8 cellular contexts compared by ENCODE assay signal in genomic region chr12:53757095-53757770, GRCh38. TPM values are rescaled to one million over a fixed set of nuclear protein-coding genes. Genes with fewer than 3 reads are reported as not detected.
DNase-seq lines count a peak whose midpoint lies in the region; ATAC-seq and TF ChIP-seq lines count a peak whose summit lies in the region.

No MANE protein-coding gene starts in this region.

- no peak overlapping the region for H3K27ac ChIP-seq in HL-60 (replicated peaks)
- no peak overlapping the region for H3K27ac ChIP-seq in neutrophil
- no peak overlapping the region for H3K27ac ChIP-seq in testis

- H3K4me3 ChIP-seq in Caco-2 (ENCODE audit: low read depth, low read length): no peak overlapping the region
- H3K4me3 ChIP-seq in HL-60 (replicated peaks; ENCODE audit: insufficient read depth, low read length): no peak overlapping the region
- no peak overlapping the region for H3K4me3 ChIP-seq in neutrophil (ENCODE audit: low read depth in 1 of 2, low read length in 1 of 2)
- H3K4me3 ChIP-seq in testis: no peak overlapping the region

- H3K27me3 ChIP-seq in Caco-2 (replicated peaks; ENCODE audit: control insufficient read depth, insufficient read depth, low read length): no peaks in the 10 kb centered on the region
- H3K27me3 ChIP-seq in HL-60 (ENCODE audit: insufficient read depth, poor library complexity, severe bottlenecking): peaks cover 12% of the 10 kb centered on the region
- H3K27me3 ChIP-seq in neutrophil: peaks cover 99% of the 10 kb centered on the region
- H3K27me3 ChIP-seq in testis: no peaks in the 10 kb centered on the region

- CTCF ChIA-PET in Caco-2 (lab: Charles Lee): interaction anchor here (0.5 to 2.2 kb wide), 5 partner anchors 11 to 438 kb away, joined by 4 to 15 read pairs (median 5); no protein-coding TSS in a partner anchor

- TF ChIP-seq POLR2A in testis (IDR thresholded peaks at IDR 0.05): no peak

- DNase-seq in Caco-2 (peak in 1 of 2 experiments; percentile 65), HL-60 (ENCODE audit: low read depth in 1 of 2, low spot score in 1 of 2) (peak; percentile 59 to 77), OCI-M1 (lab: John Stamatoyannopoulos, UW) (peak; percentile 88), foreskin melanocyte (peak; percentile 64), testis (peak; percentile 93)

- H3K4me1 ChIP-seq in Caco-2: no peaks in the 10 kb centered on the region
- H3K4me1 ChIP-seq in neutrophil (ENCODE audit: control insufficient read depth in 1 of 2, insufficient read depth in 1 of 2, low read depth in 1 of 2, low read length in 1 of 2): peaks cover 8 to 17% of the 10 kb centered on the region in 2 experiments
- H3K4me1 ChIP-seq in testis: peaks cover 3% of the 10 kb centered on the region

- BruUV-seq in Caco-2 (replicated peaks; lab: Mats Ljungman, UMichigan): no TSS peak

- peak; percentile 68 for ATAC-seq in GM19463 (IDR thresholded peaks at IDR 0.05; ENCODE audit: unreplicated experiment)
- ATAC-seq in activated T-helper 17 cell treated with anti-CD3 and anti-CD28 coated beads, Interleukin-2, amount 50 U/mL, for 72 hours (replicated peaks): peak; percentile 86

- no peak overlapping the region for H3K27ac Mint-ChIP-seq in Caco-2 (ENCODE audit: unreplicated experiment)
- peak overlapping the region; percentile 85 for H3K27ac Mint-ChIP-seq in activated T-helper 17 cell treated with anti-CD3 and anti-CD28 coated beads, Interleukin-2, amount 50 U/mL, for 72 hours

- no peak overlapping the region for H3K4me3 Mint-ChIP-seq in Caco-2 (ENCODE audit: unreplicated experiment)
- peak overlapping the region; percentile 75 for H3K4me3 Mint-ChIP-seq in activated T-helper 17 cell treated with anti-CD3 and anti-CD28 coated beads, Interleukin-2, amount 50 U/mL, for 72 hours

- TF ChIP-seq CTCF in Caco-2 (IDR thresholded peaks at IDR 0.05; ENCODE audit: insufficient read depth in 1 of 2, low read depth in 1 of 2, low read length in 1 of 2, severe bottlenecking in 1 of 2, unreplicated experiment in 1 of 2) (peak; percentile 72 to 76), HL-60 (IDR thresholded peaks at IDR 0.05; ENCODE audit: insufficient read depth, low read length) (peak; percentile 83), neutrophil (IDR thresholded peaks at IDR 0.05) (peak; percentile 88), testis (IDR thresholded peaks at IDR 0.05) (peak; percentile 71 to 86 (median 72))

- H3K9me3 ChIP-seq in Caco-2 (no peaks in the 10 kb centered on the region), neutrophil (no peaks in the 10 kb centered on the region), testis (no peaks in the 10 kb centered on the region)

- peaks cover 23% of the 10 kb centered on the region for H3K27me3 Mint-ChIP-seq in Caco-2 (ENCODE audit: insufficient read depth, unreplicated experiment)
- H3K27me3 Mint-ChIP-seq in activated T-helper 17 cell treated with anti-CD3 and anti-CD28 coated beads, Interleukin-2, amount 50 U/mL, for 72 hours: peaks cover 36% of the 10 kb centered on the region

- no peaks in the 10 kb centered on the region for H3K36me3 Mint-ChIP-seq in Caco-2 (ENCODE audit: insufficient read depth, unreplicated experiment)
- H3K36me3 Mint-ChIP-seq in activated T-helper 17 cell treated with anti-CD3 and anti-CD28 coated beads, Interleukin-2, amount 50 U/mL, for 72 hours (ENCODE audit: low read depth): no peaks in the 10 kb centered on the region

- intact Hi-C loops in Caco-2 (cut with micrococcal nuclease; ENCODE audit: unreplicated experiment) (loop anchor here (10.0 kb wide), 1 partner anchor 458 kb away; no protein-coding TSS in a partner anchor), testis (cut with DNase I; ENCODE audit: low total_unique reads) (no loop called here)

- H3K9me3 Mint-ChIP-seq in Caco-2 (ENCODE audit: unreplicated experiment): no peaks in the 10 kb centered on the region
- no peaks in the 10 kb centered on the region for H3K9me3 Mint-ChIP-seq in activated T-helper 17 cell treated with anti-CD3 and anti-CD28 coated beads, Interleukin-2, amount 50 U/mL, for 72 hours

- no peaks in the 10 kb centered on the region for H3K36me3 ChIP-seq in Caco-2 (ENCODE audit: control insufficient read depth, insufficient read depth, low read length)
- H3K36me3 ChIP-seq in neutrophil: no peaks in the 10 kb centered on the region
- H3K36me3 ChIP-seq in testis (ENCODE audit: low read depth, missing control alignments): no peaks in the 10 kb centered on the region

- POLR2A ChIA-PET in Caco-2 (lab: Charles Lee): no interaction called here

- 11 to 16% methylated on average over 16 to 17 of the region's 17 CpGs for WGBS in testis, 2 donors

- no peaks in the 10 kb centered on the region for H3K4me1 Mint-ChIP-seq in Caco-2 (ENCODE audit: low read depth, unreplicated experiment)
- H3K4me1 Mint-ChIP-seq in activated T-helper 17 cell treated with anti-CD3 and anti-CD28 coated beads, Interleukin-2, amount 50 U/mL, for 72 hours: peaks cover 8% of the 10 kb centered on the region

RNA-seq across cellular contexts. Expression of gene CISTR, which starts 5.5 kb away (rescaled TPM):
- total RNA-seq in Caco-2 (2022) (not detected in 2 replicates), testis (not detected)
- not detected for total RNA-seq in activated T-helper 17 cell treated with anti-CD3 and anti-CD28 coated beads, Interleukin-2, amount 50 U/mL, for 72 hours
- not detected for polyA plus RNA-seq in testis (ENCODE audit: insufficient read depth, low read depth, low replicate concordance)

RNA-seq across cellular contexts. Expression of gene CALCOCO1, which starts 30.0 kb away (rescaled TPM):
- 19.3 and 21.4 TPM in 2 replicates for total RNA-seq in Caco-2 (2022)
- total RNA-seq in activated T-helper 17 cell treated with anti-CD3 and anti-CD28 coated beads, Interleukin-2, amount 50 U/mL, for 72 hours: 100 to 1,000 TPM in 1 of 2 donors, 10 to 100 TPM in 1; 29.6 to 118 TPM
- total RNA-seq in testis: 100 to 1,000 TPM; 120 to 167 TPM
- 121 TPM for polyA plus RNA-seq in testis (ENCODE audit: insufficient read depth, low read depth, low replicate concordance)
